ENCODE assay signal across 1 cellular context in the genomic region with DNA sequence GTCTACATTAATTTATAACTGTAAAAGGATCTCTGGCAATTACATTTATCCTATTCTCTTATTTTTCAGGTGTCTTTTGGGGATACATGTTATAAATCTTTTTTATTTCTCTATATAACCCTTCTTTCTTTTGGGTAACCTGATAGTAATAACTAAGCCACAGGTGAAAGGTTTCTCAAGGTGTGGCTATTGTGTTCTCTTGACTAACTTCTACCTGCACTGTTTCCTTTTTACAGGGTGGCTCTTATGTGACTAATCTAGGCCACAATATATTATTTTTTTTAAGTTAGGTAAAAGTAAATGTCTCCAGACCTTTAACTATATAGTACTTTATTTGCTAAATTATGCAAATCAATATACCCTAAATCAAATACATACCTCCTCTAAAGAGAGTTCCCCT.
TF ChIP-seq lines count a peak whose summit lies in the region.

No MANE protein-coding gene starts in this region.

TF ChIP-seq in SK-N-SH treated with all-trans-retinoic acid at 6 μM for 48 hours, 23 proteins besides CTCF, POLR2A, EP300 and RAD21 (continued from another document):
- TF ChIP-seq ZNF70 (CRISPR knock-in tag; IDR thresholded peaks at IDR 0.05) (no peak), TCF4 (CRISPR knock-in tag; IDR thresholded peaks at IDR 0.05; ENCODE audit: borderline replicate concordance) (no peak), TOX (CRISPR knock-in tag; IDR thresholded peaks at IDR 0.05; ENCODE audit: borderline replicate concordance) (no peak), ESRRG (CRISPR knock-in tag; IDR thresholded peaks at IDR 0.05) (no peak), ZFP3 (CRISPR knock-in tag; IDR thresholded peaks at IDR 0.05) (no peak)
